ENCODE assay signal across 1 cellular context in genomic region chr14:34982421-34983147, GRCh38.
TF ChIP-seq lines count a peak whose summit lies in the region.

TSS of gene SRP54 (plus strand) at chr14:34982992. CDS start at chr14:34996710, 13,718 bp downstream.

TF ChIP-seq in GM12878, 131 proteins besides CTCF, POLR2A, EP300 and RAD21 (continued from another document and continues in another):
- TF ChIP-seq ZNF207 (IDR thresholded peaks at IDR 0.05; ENCODE audit: borderline replicate concordance) = peak; percentile 91; the same call in 1 of the 2 replicates
- TF ChIP-seq ZBTB11 (CRISPR knock-in tag; IDR thresholded peaks at IDR 0.05) = 0 out of 2 replicates have a peak, but pooled peaks have one; percentile 37
- TF ChIP-seq MYB (IDR thresholded peaks at IDR 0.05; ENCODE audit: borderline replicate concordance, low read depth, low read length) = no peak
- TF ChIP-seq MAX (IDR thresholded peaks at IDR 0.05; ENCODE audit: low read depth, low read length) = peak; percentile 95
- TF ChIP-seq DPF2 (IDR thresholded peaks at IDR 0.05) = peak; percentile 26; the same call in 1 of the 2 replicates
- no peak for TF ChIP-seq REST (IDR thresholded peaks at IDR 0.05; ENCODE audit: low read depth, low read length)
- TF ChIP-seq ZNF24 (IDR thresholded peaks at IDR 0.05) = no peak
- TF ChIP-seq SPI1 (IDR thresholded peaks at IDR 0.05; ENCODE audit: borderline replicate concordance, insufficient read depth, low read depth, low read length) = 0 out of 2 replicates have a peak, but pooled peaks have one; percentile 8
- TF ChIP-seq ZNF217 (IDR thresholded peaks at IDR 0.05) = no peak
- peak; percentile 69; the same call in 1 of the 2 replicates for TF ChIP-seq LARP7 (IDR thresholded peaks at IDR 0.05)
- TF ChIP-seq ETV6 (conservative IDR thresholded peaks at IDR 0.05 in 1 of 2, IDR thresholded peaks at IDR 0.05 in 1 of 2; ENCODE audit: borderline replicate concordance in 1 of 2, low read depth in 1 of 2) = peak in 1 of 2 experiments; percentile 3; a peak in 1 of 4 replicates
- peak; percentile 90 for TF ChIP-seq SIN3A (IDR thresholded peaks at IDR 0.05; ENCODE audit: low read depth, low read length)
- TF ChIP-seq MXI1 (IDR thresholded peaks at IDR 0.05; ENCODE audit: low read depth, low read length) = peak; percentile 95
- peak; percentile 54; the same call in 1 of the 2 replicates for TF ChIP-seq ASH2L (IDR thresholded peaks at IDR 0.05; ENCODE audit: borderline replicate concordance, low read depth)
- peak; percentile 89 for TF ChIP-seq RAD51 (IDR thresholded peaks at IDR 0.05)
- no peak for TF ChIP-seq IRF5 (IDR thresholded peaks at IDR 0.05; ENCODE audit: borderline replicate concordance)
- TF ChIP-seq E2F8 (IDR thresholded peaks at IDR 0.05; ENCODE audit: low read depth, partially characterized antibody) = peak; percentile 92
- TF ChIP-seq ZNF274 (IDR thresholded peaks at IDR 0.05; ENCODE audit: insufficient read depth, insufficient read length) = no peak
- TF ChIP-seq HSF1 (IDR thresholded peaks at IDR 0.05; ENCODE audit: low read depth, low read length) = no peak
- TF ChIP-seq SUZ12 (IDR thresholded peaks at IDR 0.05; ENCODE audit: unreplicated experiment) = no peak
- peak; percentile 81; the same call in 1 of the 2 replicates for TF ChIP-seq GATAD2B (conservative IDR thresholded peaks at IDR 0.05; ENCODE audit: low read depth)
- TF ChIP-seq ZBED1 (IDR thresholded peaks at IDR 0.05; ENCODE audit: borderline replicate concordance) = peak; percentile 77; the same call in 1 of the 2 replicates
- peak; percentile 92 for TF ChIP-seq NRF1 (conservative IDR thresholded peaks at IDR 0.05; ENCODE audit: low read depth, low read length)
- TF ChIP-seq PBX3 (IDR thresholded peaks at IDR 0.05; ENCODE audit: insufficient replicate concordance, low read depth, low read length) = peak; percentile 53
- TF ChIP-seq BACH1 (IDR thresholded peaks at IDR 0.05; ENCODE audit: borderline replicate concordance) = 0 out of 2 replicates have a peak, but pooled peaks have one; percentile 34
- no peak; the same call in 1 of the 2 replicates for TF ChIP-seq ZBTB33 (IDR thresholded peaks at IDR 0.05)
- TF ChIP-seq BRCA1 (IDR thresholded peaks at IDR 0.05; ENCODE audit: low read depth, low read length) = no peak
- peak; percentile 80 to 87 for TF ChIP-seq IKZF2 (IDR thresholded peaks at IDR 0.05)
- peak; percentile 75; the same call in 1 of the 2 replicates for TF ChIP-seq SMAD5 (IDR thresholded peaks at IDR 0.05; ENCODE audit: low read depth)
- TF ChIP-seq CREB1 (IDR thresholded peaks at IDR 0.05; ENCODE audit: low read depth) = peak; percentile 96
- TF ChIP-seq CBX5 (IDR thresholded peaks at IDR 0.05; ENCODE audit: low read depth) = no peak
- TF ChIP-seq PML (IDR thresholded peaks at IDR 0.05; ENCODE audit: low read length) = peak; percentile 87
- TF ChIP-seq HCFC1 (IDR thresholded peaks at IDR 0.05; ENCODE audit: low read length) = no peak; the same call in none of the 2 replicates
- peak; percentile 58 for TF ChIP-seq RUNX3 (IDR thresholded peaks at IDR 0.05; ENCODE audit: low read length)
- TF ChIP-seq HDAC2 (IDR thresholded peaks at IDR 0.05) = no peak
- TF ChIP-seq POU2F2 (IDR thresholded peaks at IDR 0.05; ENCODE audit: borderline replicate concordance, low read depth, low read length) = peak; percentile 74; the same call in 2 of the 3 replicates
- peak; percentile 55 for TF ChIP-seq EED (IDR thresholded peaks at IDR 0.05; ENCODE audit: low read depth)
- TF ChIP-seq SREBF2 (IDR thresholded peaks at IDR 0.05; ENCODE audit: low read length) = peak; percentile 46; the same call in 1 of the 2 replicates
- TF ChIP-seq POLR2AphosphoS2 (IDR thresholded peaks at IDR 0.05; ENCODE audit: low read depth, low read length) = peak; percentile 92
- peak; percentile 87 for TF ChIP-seq MTA2 (IDR thresholded peaks at IDR 0.05; ENCODE audit: low read depth)
- no peak for TF ChIP-seq EZH2 (IDR thresholded peaks at IDR 0.05; ENCODE audit: borderline replicate concordance, control insufficient read depth, low read depth, low read length)
- no peak for TF ChIP-seq CEBPZ (IDR thresholded peaks at IDR 0.05; ENCODE audit: low read depth, low read length)
